Comparison of ENCODE assay signal across 11 cellular contexts in the genomic region with DNA sequence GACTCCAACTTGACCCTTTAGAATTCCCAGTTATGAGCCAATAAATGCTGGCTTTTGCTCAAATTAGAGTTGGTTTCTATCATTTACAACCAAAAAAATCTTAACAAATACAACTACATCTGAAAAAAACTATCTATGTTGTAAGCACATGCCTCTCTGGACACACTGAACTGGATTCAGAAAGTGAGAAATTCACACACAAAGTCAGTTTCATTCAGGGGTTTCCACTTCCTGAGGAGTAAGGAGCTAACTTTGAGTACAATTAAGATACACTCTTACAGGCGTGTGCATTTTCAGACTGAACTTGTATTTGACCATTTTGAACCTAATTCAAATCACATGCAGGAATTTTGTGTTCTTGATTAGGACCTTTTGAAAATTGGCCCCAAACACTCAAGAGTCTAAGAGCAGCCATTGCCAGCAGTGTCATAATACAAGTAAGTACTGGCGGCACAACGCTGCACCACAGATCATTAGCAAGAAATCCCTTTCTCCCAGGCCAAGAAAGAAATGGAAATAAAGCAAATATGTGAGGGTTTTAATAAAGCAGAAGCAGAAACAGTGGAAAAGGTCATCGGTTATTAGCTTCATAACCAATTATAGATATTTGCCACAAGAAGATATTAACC.
DNase-seq lines count a peak whose midpoint lies in the region; ATAC-seq lines count a peak whose summit lies in the region.
"Had no signal": no experiment of that assay in that cellular context is flagged by ENCODE, and none has a peak within 500 bp of the region (broad histone marks: within the 10 kb centered on the region; RNA-seq: fewer than 3 reads in every experiment).

No MANE protein-coding gene starts in this region.

- ATAC-seq in GM18517 (IDR thresholded peaks at IDR 0.05; ENCODE audit: unreplicated experiment) (peak; percentile 61), GM21360 (IDR thresholded peaks at IDR 0.05; ENCODE audit: unreplicated experiment) (peak; percentile 86), HG03108 (IDR thresholded peaks at IDR 0.05; ENCODE audit: unreplicated experiment) (peak; percentile 89), HG02798 (IDR thresholded peaks at IDR 0.05; ENCODE audit: poor library complexity, unreplicated experiment) (no peak), HG03439 (IDR thresholded peaks at IDR 0.05; ENCODE audit: unreplicated experiment) (no peak)
- ATAC-seq in effector memory CD8-positive, alpha-beta T cell (replicated peaks), result no peak

- H3K4me1 Mint-ChIP-seq in effector memory CD8-positive, alpha-beta T cell (ENCODE audit: low read depth in 2 of 2), result peaks cover 0 to 2% of the 10 kb centered on the region in 2 donors
- H3K4me1 Mint-ChIP-seq: activated B cell treated with CpG ODN at 0.5 μM for 24 hours had no signal

- H3K4me3 Mint-ChIP-seq in effector memory CD8-positive, alpha-beta T cell, result no peak overlapping the region
- H3K4me3 Mint-ChIP-seq: activated B cell treated with CpG ODN at 0.5 μM for 24 hours had no signal

- H3K9me3 Mint-ChIP-seq in effector memory CD8-positive, alpha-beta T cell, result no peaks in the 10 kb centered on the region
- H3K9me3 Mint-ChIP-seq: activated B cell treated with CpG ODN at 0.5 μM for 24 hours had no signal

- H3K27ac Mint-ChIP-seq in effector memory CD8-positive, alpha-beta T cell, result peak overlapping the region; percentile 31 to 78
- H3K27ac Mint-ChIP-seq: activated B cell treated with CpG ODN at 0.5 μM for 24 hours had no signal

- no peaks in the 10 kb centered on the region for H3K27me3 Mint-ChIP-seq in effector memory CD8-positive, alpha-beta T cell
- H3K27me3 Mint-ChIP-seq: activated B cell treated with CpG ODN at 0.5 μM for 24 hours had no signal

- H3K36me3 Mint-ChIP-seq in effector memory CD8-positive, alpha-beta T cell (ENCODE audit: insufficient read depth), result peaks cover 50% of the 10 kb centered on the region

- no peak for DNase-seq in effector memory CD8-positive, alpha-beta T cell
- DNase-seq in ACHN, result no peak
- no peak for DNase-seq in HCEC 1CT
- DNase-seq: activated B cell treated with CpG ODN at 0.5 μM for 24 hours, amniotic stem cell, NCI-H2171 had no signal

- in situ Hi-C loops in ACHN (cut with HindIII; ENCODE audit: low pct_ligation_motif_present, low pct_unique_long_range_greater_than_20kb, low sequenced_read_pairs), result no loop called here

Comparison
In these comparisons a context has a peak if more than half of its experiments do, and no peak if none do; other contexts are left out.
1. ATAC-seq: peak in GM18517 (single experiment), GM21360 (single experiment) and HG03108 (single experiment); none in effector memory CD8-positive, alpha-beta T cell (single experiment), HG02798 (single experiment) and HG03439 (single experiment).